In genomic region chr2:46669996-46670793, GRCh38 we compare ENCODE assay signal across 11 cellular contexts. TPM values are rescaled to one million over a fixed set of nuclear protein-coding genes. Genes with fewer than 3 reads are reported as not detected.
A peak's percentile ranks its signal among the peaks of the same experiment; 100 is the strongest.
DNase-seq lines count a peak whose midpoint lies in the region; TF ChIP-seq lines count a peak whose summit lies in the region.
"Had no signal": no experiment of that assay in that cellular context is flagged by ENCODE, and none has a peak within 500 bp of the region (broad histone marks: within the 10 kb centered on the region; RNA-seq: fewer than 3 reads in every experiment).

No MANE protein-coding gene starts in this region.

- no peak overlapping the region for H3K4me2 ChIP-seq in neuronal stem cell (ENCODE audit: insufficient read depth, low read length, poor library complexity, severe bottlenecking)

- H3K36me3 ChIP-seq in colonic mucosa = no peaks in the 10 kb centered on the region
- no peaks in the 10 kb centered on the region for H3K36me3 ChIP-seq in neuronal stem cell (replicated peaks in 1 of 2; ENCODE audit: control insufficient read depth in 2 of 2, insufficient read depth in 2 of 2, low read length in 2 of 2)

- peaks cover 5% of the 10 kb centered on the region for H3K9me3 Mint-ChIP-seq in HFFc6
- H3K9me3 Mint-ChIP-seq: activated CD4-positive, alpha-beta T cell treated with anti-CD3 and anti-CD28 coated beads, Interleukin-2, amount 10 ng/mL, durations not matched to agents 24 days and 14 days; memory B cell had no signal

- no peaks in the 10 kb centered on the region for H3K27me3 ChIP-seq in colonic mucosa
- H3K27me3 ChIP-seq in neuronal stem cell (ENCODE audit: control insufficient read depth in 3 of 3, insufficient read depth in 3 of 3, low read depth in 1 of 3, low read length in 3 of 3) = peaks cover 0 to 12% (median 1%) of the 10 kb centered on the region in 3 experiments

- H2AK5ac ChIP-seq in neuronal stem cell (ENCODE audit: low read depth, low read length) = no peak overlapping the region

- no peak overlapping the region for H2BK15ac ChIP-seq in neuronal stem cell (ENCODE audit: low read length)

- intact Hi-C loops in colonic mucosa (cut with DNase I) = no loop called here

- H3K4me3 ChIP-seq in colonic mucosa = no peak overlapping the region
- H3K4me3 ChIP-seq in neuronal stem cell (ENCODE audit: low read length in 2 of 2) = no peak overlapping the region

- no peak overlapping the region for H2BK120ac ChIP-seq in neuronal stem cell (ENCODE audit: low read depth, low read length)

- WGBS in neuronal stem cell (ENCODE audit: extremely low coverage in 2 of 2, insufficient read length in 2 of 2, insufficient replicate concordance in 1 of 2), 2 donors = no CpG with 5 or more reads among the region's 9 CpGs

- peak; percentile 66 for DNase-seq in AG08395 (ENCODE audit: low spot score)
- peak; percentile 68 for DNase-seq in HFFc6
- peak; percentile 70 for DNase-seq in amniotic epithelial cell (ENCODE audit: low read depth)
- peak; percentile 88 for DNase-seq in iris pigment epithelial cell (ENCODE audit: low read depth)
- DNase-seq in colonic mucosa = no peak
- no peak for DNase-seq in stimulated activated CD4-positive, alpha-beta T cell treated with anti-CD3 and anti-CD28 coated beads, Interleukin-2, amount 100 ng/mL, for 24 hours
- no peak for DNase-seq in neuronal stem cell (ENCODE audit: low spot score)
- DNase-seq in inferior parietal cortex (ENCODE audit: extremely low spot score) = no peak
- DNase-seq: activated CD4-positive, alpha-beta T cell treated with anti-CD3 and anti-CD28 coated beads, Interleukin-2, amount 10 ng/mL, durations not matched to agents 24 days and 14 days; NCI-H1694 had no signal

- no peak overlapping the region for H2AFZ ChIP-seq in neuronal stem cell (ENCODE audit: low read length)

- no peaks in the 10 kb centered on the region for H3K79me1 ChIP-seq in neuronal stem cell (ENCODE audit: low read depth, low read length)

- no peak for TF ChIP-seq CTCF in HFFc6 (IDR thresholded peaks at IDR 0.05)
- TF ChIP-seq CTCF in colonic mucosa (IDR thresholded peaks at IDR 0.05) = no peak

- H3K27ac Mint-ChIP-seq in HFFc6 = peak overlapping the region; percentile 62
- H3K27ac Mint-ChIP-seq: activated CD4-positive, alpha-beta T cell treated with anti-CD3 and anti-CD28 coated beads, Interleukin-2, amount 10 ng/mL, durations not matched to agents 24 days and 14 days; memory B cell had no signal

- H2BK12ac ChIP-seq in neuronal stem cell (ENCODE audit: low read length) = no peak overlapping the region

- H3K23ac ChIP-seq in neuronal stem cell (ENCODE audit: low read depth, low read length, poor library complexity) = no peak overlapping the region

- no peak overlapping the region for H2BK5ac ChIP-seq in neuronal stem cell (ENCODE audit: low read length)

- no peak overlapping the region for H4K91ac ChIP-seq in neuronal stem cell (ENCODE audit: low read depth, low read length, poor library complexity)

- H3K4ac ChIP-seq in neuronal stem cell (ENCODE audit: low read length) = no peak overlapping the region

- no peaks in the 10 kb centered on the region for H3K27me3 Mint-ChIP-seq in HFFc6 (ENCODE audit: insufficient read depth)

- H3K9me3 ChIP-seq in colonic mucosa (no peaks in the 10 kb centered on the region), neuronal stem cell (replicated peaks in 1 of 2; ENCODE audit: control insufficient read depth in 2 of 2, insufficient read depth in 1 of 2, low read depth in 1 of 2, low read length in 2 of 2) (peaks cover 0 to under 1% of the 10 kb centered on the region in 2 donors)

- H3K27ac ChIP-seq in colonic mucosa = no peak overlapping the region
- no peak overlapping the region for H3K27ac ChIP-seq in neuronal stem cell (replicated peaks; ENCODE audit: low read length)

- no peaks in the 10 kb centered on the region for H3K4me1 ChIP-seq in colonic mucosa
- H3K4me1 ChIP-seq in neuronal stem cell (ENCODE audit: control insufficient read depth in 2 of 2, insufficient read depth in 1 of 2, low read depth in 1 of 2, low read length in 2 of 2) = no peaks in the 10 kb centered on the region

- no peak overlapping the region for H4K8ac ChIP-seq in neuronal stem cell (ENCODE audit: low read depth, low read length)

- no peak overlapping the region for H3K14ac ChIP-seq in neuronal stem cell (ENCODE audit: low read length)

- H3K9ac ChIP-seq in colonic mucosa (ENCODE audit: low read depth in 2 of 2, low read length in 2 of 2) (no peak overlapping the region), neuronal stem cell (ENCODE audit: low read depth, low read length, poor library complexity) (no peak overlapping the region)

- peak overlapping the region; percentile 23; the same call in 1 of the 2 replicates for H3K4me3 Mint-ChIP-seq in HFFc6
- H3K4me3 Mint-ChIP-seq: activated CD4-positive, alpha-beta T cell treated with anti-CD3 and anti-CD28 coated beads, Interleukin-2, amount 10 ng/mL, durations not matched to agents 24 days and 14 days; memory B cell had no signal

- no peak overlapping the region for H3K18ac ChIP-seq in neuronal stem cell (ENCODE audit: low read length)

- peaks cover 10% of the 10 kb centered on the region for H3K36me3 Mint-ChIP-seq in HFFc6 (ENCODE audit: low read depth)

- H3K4me1 Mint-ChIP-seq in HFFc6 (ENCODE audit: low read depth) = peaks cover 51% of the 10 kb centered on the region
- H3K4me1 Mint-ChIP-seq: activated CD4-positive, alpha-beta T cell treated with anti-CD3 and anti-CD28 coated beads, Interleukin-2, amount 10 ng/mL, durations not matched to agents 24 days and 14 days; memory B cell had no signal

RNA-seq across cellular contexts. Expression of gene SOCS5, which starts 28.9 kb away (rescaled TPM):
- 10 to 100 TPM; 74.7 to 91.4 (median 87.9) TPM for total RNA-seq in HFFc6 (2021; fragmentation: NEBNext Ultra II Directional; extraction: Animal tissue kit (Norgen Biotek cat#: 25700))
- total RNA-seq in colonic mucosa = 10 to 100 TPM in 1 of 2 donors, 1 to 10 TPM in 1; 8.2 to 17.5 TPM
- 10.5 TPM for polyA plus RNA-seq in neuronal stem cell (2013, experiment 1 of 2)
- polyA plus RNA-seq in neuronal stem cell (2013, experiment 2 of 2) = 10.7 TPM

RNA-seq across cellular contexts. Expression of gene CRIPT, which starts 53.2 kb away (rescaled TPM):
- total RNA-seq in HFFc6 (2021; fragmentation: NEBNext Ultra II Directional; extraction: Animal tissue kit (Norgen Biotek cat#: 25700)) = 10 to 100 TPM; 17.7 to 20.5 (median 18.2) TPM
- total RNA-seq in colonic mucosa = 10 to 100 TPM; 10.0 to 13.6 TPM
- polyA plus RNA-seq in neuronal stem cell (2013, experiment 1 of 2) = 17.3 TPM
- polyA plus RNA-seq in neuronal stem cell (2013, experiment 2 of 2) = 18.1 TPM

RNA-seq across cellular contexts. Expression of gene PIGF, which starts 53.4 kb away (rescaled TPM):
- total RNA-seq in HFFc6 (2021; fragmentation: NEBNext Ultra II Directional; extraction: Animal tissue kit (Norgen Biotek cat#: 25700)) = 10 to 100 TPM; 20.1 to 32.3 (median 29.3) TPM
- total RNA-seq in colonic mucosa = 10 to 100 TPM; 28.1 to 36.0 TPM
- polyA plus RNA-seq in neuronal stem cell (2013, experiment 1 of 2) = 53.2 TPM
- 51.6 TPM for polyA plus RNA-seq in neuronal stem cell (2013, experiment 2 of 2)

Comparison
In these comparisons a context has a peak if more than half of its experiments do, and no peak if none do; other contexts are left out.
1. DNase-seq: peak in AG08395 (single experiment), HFFc6 (single experiment), amniotic epithelial cell (single experiment) and iris pigment epithelial cell (single experiment); none in colonic mucosa (single experiment), stimulated activated CD4-positive, alpha-beta T cell treated with anti-CD3 and anti-CD28 coated beads, Interleukin-2, amount 100 ng/mL, for 24 hours (0 of 2), neuronal stem cell (single experiment) and inferior parietal cortex (single experiment).
2. RNA of gene SOCS5, which starts 28.9 kb away (total RNA-seq): 74.7 to 91.4 TPM in HFFc6; 8.2 to 17.5 TPM in colonic mucosa; every median in the first group is over 4 times any median in the second.